In genomic region chr1:161159915-161160248, GRCh38 we compare ENCODE assay signal across 1 cellular context.
TF ChIP-seq lines count a peak whose summit lies in the region.

No MANE protein-coding gene starts in this region.

TF ChIP-seq in endothelial cell of umbilical vein, 7 proteins besides CTCF, POLR2A, EP300 and RAD21:
- TF ChIP-seq, protein P1, sequence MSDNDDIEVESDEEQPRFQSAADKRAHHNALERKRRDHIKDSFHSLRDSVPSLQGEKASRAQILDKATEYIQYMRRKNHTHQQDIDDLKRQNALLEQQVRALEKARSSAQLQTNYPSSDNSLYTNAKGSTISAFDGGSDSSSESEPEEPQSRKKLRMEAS (IDR thresholded peaks at IDR 0.05; ENCODE audit: insufficient read depth, insufficient read length) = no peak
- TF ChIP-seq MYC (IDR thresholded peaks at IDR 0.05; ENCODE audit: low read depth, low read length) = no peak
- no peak for TF ChIP-seq FOS (IDR thresholded peaks at IDR 0.05; ENCODE audit: borderline replicate concordance, insufficient read depth, low read length)
- no peak for TF ChIP-seq JUN (IDR thresholded peaks at IDR 0.05; ENCODE audit: borderline replicate concordance, insufficient read depth, insufficient read length, low read depth)
- TF ChIP-seq GATA2 (IDR thresholded peaks at IDR 0.05; ENCODE audit: insufficient read depth, insufficient read length, low read depth, low read length) = no peak
- TF ChIP-seq EZH2 (IDR thresholded peaks at IDR 0.05; ENCODE audit: borderline replicate concordance, low read depth, low read length, severe bottlenecking) = no peak
- no peak for TF ChIP-seq POLR2AphosphoS5 (IDR thresholded peaks at IDR 0.05; ENCODE audit: insufficient read depth, low read depth, low read length)
